ENCODE assay signal across 8 cellular contexts in genomic region chr19:8005534-8006256, GRCh38.
A peak's percentile ranks its signal among the peaks of the same experiment; 100 is the strongest.
DNase-seq lines count a peak whose midpoint lies in the region; ATAC-seq and TF ChIP-seq lines count a peak whose summit lies in the region.

Gene ELAVL1, minus strand, starts transcription at chr19:8005641. Its CDS starts 13,826 bp downstream, at chr19:7991815.

- no peak for TF ChIP-seq CTCF in cardiac fibroblast (IDR thresholded peaks at IDR 0.05; ENCODE audit: low read depth, low read length)

- DNase-seq in 8988T (peak; percentile 96), NCI-H2196 treated with DMSO at 0.1 percent for 48 hours (lab: John Stamatoyannopoulos, UW; ENCODE audit: unreplicated experiment) (peak; percentile 67), cardiac fibroblast (ENCODE audit: low read depth in 2 of 2) (peak; percentile 86 to 93), islet precursor cell (peak; percentile 93)
- peak; percentile 75 to 90 (median 88) for DNase-seq in activated CD4-positive, CD25-positive, alpha-beta regulatory T cell (lab: John Stamatoyannopoulos, UW)
- DNase-seq in stimulated activated CD4-positive, alpha-beta T cell treated with anti-CD3 and anti-CD28 coated beads, Interleukin-12 subunit alpha, Interleukin-12 subunit beta, amount 100 ng/mL, for 4 hours = peak; percentile 90

- peak; percentile 51 for ATAC-seq in GM18520 (IDR thresholded peaks at IDR 0.05; ENCODE audit: unreplicated experiment)
- peak; percentile 72 for ATAC-seq in HG03097 (IDR thresholded peaks at IDR 0.05; ENCODE audit: low FRiP score, unreplicated experiment)

- H3K4me3 ChIP-seq in cardiac fibroblast (replicated peaks in 1 of 2; ENCODE audit: low read depth in 2 of 2, low read length in 2 of 2) = peak within 1 kb of the TSS; percentile 95 to 96

Comparison
In these comparisons a context has a peak if more than half of its experiments do, and no peak if none do; other contexts are left out.
1. Peak in every context shown above with its lines: DNase-seq, ATAC-seq and H3K4me3 ChIP-seq.